In the genomic region with DNA sequence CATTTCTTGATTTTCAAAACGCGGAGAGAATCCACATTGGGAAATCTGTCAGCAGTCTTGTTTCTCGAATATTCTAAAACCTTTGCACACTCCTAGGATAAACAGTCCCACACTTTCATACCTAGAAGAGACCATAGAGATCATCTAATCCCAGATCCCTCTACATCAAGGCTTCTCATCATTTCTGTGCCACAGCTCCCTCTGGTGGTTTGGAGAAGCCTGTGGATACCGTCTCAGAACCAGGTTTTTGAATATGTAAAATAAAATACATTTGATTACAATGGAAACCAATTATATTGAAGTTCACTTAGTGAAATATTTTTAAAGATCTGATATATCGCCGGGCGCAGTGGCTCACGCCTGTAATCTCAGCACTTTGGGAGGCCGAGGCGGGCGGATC, we compare ENCODE assay signal across 8 cellular contexts.
A peak's percentile ranks its signal among the peaks of the same experiment; 100 is the strongest.
DNase-seq lines count a peak whose midpoint lies in the region; ATAC-seq and TF ChIP-seq lines count a peak whose summit lies in the region.

No MANE protein-coding gene starts in this region.

- H4K20me1 ChIP-seq in PC-9 (ENCODE audit: insufficient read depth), result no peaks in the 10 kb centered on the region

- no peaks in the 10 kb centered on the region for H3K27me3 ChIP-seq in cardiac muscle cell
- H3K27me3 ChIP-seq in PC-9 (ENCODE audit: insufficient read depth, low read depth), result no peaks in the 10 kb centered on the region
- H3K27me3 ChIP-seq in esophagus squamous epithelium, result no peaks in the 10 kb centered on the region
- no peaks in the 10 kb centered on the region for H3K27me3 ChIP-seq in effector memory CD4-positive, alpha-beta T cell (replicated peaks; ENCODE audit: control insufficient read depth, insufficient read depth, low read length, poor library complexity, severe bottlenecking)

- no peaks in the 10 kb centered on the region for H3K79me2 ChIP-seq in PC-9 (ENCODE audit: low read depth)

- TF ChIP-seq CTCF in cardiac muscle cell (IDR thresholded peaks at IDR 0.05; ENCODE audit: low read depth, low read length) (peak; percentile 63), PC-9 (conservative IDR thresholded peaks at IDR 0.05) (peak; percentile 70), esophagus squamous epithelium (IDR thresholded peaks at IDR 0.05) (peak; percentile 18 to 70 (median 36))

- no peak for TF ChIP-seq POLR2A in esophagus squamous epithelium (IDR thresholded peaks at IDR 0.05)

- DNase-seq in cardiac muscle cell (ENCODE audit: low read depth in 1 of 2, low spot score in 1 of 2), result peak; percentile 17 to 64
- no peak for DNase-seq in cardiac septum (ENCODE audit: low spot score)
- DNase-seq in PC-9, result peak in 1 of 2 experiments; percentile 6
- DNase-seq in esophagus squamous epithelium (lab: John Stamatoyannopoulos, UW), result no peak
- DNase-seq in stimulated activated naive CD8-positive, alpha-beta T cell treated with anti-CD3 and anti-CD28 coated beads, Interleukin-15, Interleukin-2, amounts not matched to agents 100 U/mL and 50 U/mL, for 24 hours, result peak; percentile 23
- no peak for DNase-seq in effector CD4-positive, alpha-beta T cell
- DNase-seq in H4 (ENCODE audit: low spot score), result no peak
- no peak for DNase-seq in effector memory CD4-positive, alpha-beta T cell

- no peak overlapping the region for H3K4me2 ChIP-seq in PC-9

- H3K4me1 ChIP-seq in cardiac muscle cell (ENCODE audit: low read depth) (no peaks in the 10 kb centered on the region), PC-9 (replicated peaks; ENCODE audit: insufficient read depth) (no peaks in the 10 kb centered on the region), esophagus squamous epithelium (no peaks in the 10 kb centered on the region)
- H3K4me1 ChIP-seq in effector memory CD4-positive, alpha-beta T cell (ENCODE audit: control insufficient read depth, insufficient read depth, low read length, poor library complexity, severe bottlenecking), result no peaks in the 10 kb centered on the region

- WGBS in esophagus squamous epithelium, 2 donors, result 91 to 94% methylated on average over 11 of the region's 11 CpGs

- H3K9me3 ChIP-seq in cardiac muscle cell (ENCODE audit: low read depth), result no peaks in the 10 kb centered on the region
- no peaks in the 10 kb centered on the region for H3K9me3 ChIP-seq in PC-9 (ENCODE audit: insufficient read depth, low read depth)
- H3K9me3 ChIP-seq in esophagus squamous epithelium, result no peaks in the 10 kb centered on the region
- no peaks in the 10 kb centered on the region for H3K9me3 ChIP-seq in effector memory CD4-positive, alpha-beta T cell (ENCODE audit: control insufficient read depth, low read length)

- no peaks in the 10 kb centered on the region for H3K9me2 ChIP-seq in PC-9 (ENCODE audit: insufficient read depth)

- no peak overlapping the region for H2AFZ ChIP-seq in PC-9

- CTCF ChIA-PET in PC-9 (lab: Charles Lee), result no interaction called here

- H3K4me3 ChIP-seq in cardiac muscle cell (no peak overlapping the region), PC-9 (no peak overlapping the region), esophagus squamous epithelium (no peak overlapping the region)
- no peak overlapping the region for H3K4me3 ChIP-seq in effector memory CD4-positive, alpha-beta T cell (ENCODE audit: insufficient read depth, low read depth, low read length, poor library complexity, severe bottlenecking)

- POLR2A ChIA-PET in PC-9 (lab: Charles Lee; ENCODE audit: unreplicated experiment), result no interaction called here

- no peak overlapping the region for H3K27ac ChIP-seq in cardiac muscle cell
- H3K27ac ChIP-seq in PC-9, result no peak overlapping the region
- H3K27ac ChIP-seq in esophagus squamous epithelium, result no peak overlapping the region
- H3K27ac ChIP-seq in effector memory CD4-positive, alpha-beta T cell (ENCODE audit: insufficient read depth, low read length, poor library complexity, severe bottlenecking), result no peak overlapping the region

- H3F3A ChIP-seq in PC-9 (ENCODE audit: insufficient read depth, low read depth), result no peaks in the 10 kb centered on the region

- no peak for ATAC-seq in stimulated activated naive CD8-positive, alpha-beta T cell treated with anti-CD3 and anti-CD28 coated beads, Interleukin-15, Interleukin-2, amounts not matched to agents 100 U/mL and 50 U/mL, for 24 hours

- BruUV-seq in PC-9 (replicated peaks; lab: Mats Ljungman, UMichigan), result no TSS peak

- intact Hi-C loops in cardiac septum (cut with DNase I) (no loop called here), PC-9 (cut with micrococcal nuclease; ENCODE audit: unreplicated experiment) (loop anchor here (2.0 kb wide), 1 partner anchor 459 kb away; no protein-coding TSS in a partner anchor), esophagus squamous epithelium (cut with DNase I) (no loop called here)

- H3K36me3 ChIP-seq in cardiac muscle cell (no peaks in the 10 kb centered on the region), PC-9 (ENCODE audit: low read depth) (no peaks in the 10 kb centered on the region), esophagus squamous epithelium (no peaks in the 10 kb centered on the region)
- H3K36me3 ChIP-seq in effector memory CD4-positive, alpha-beta T cell (ENCODE audit: control insufficient read depth, insufficient read depth, low read length), result no peaks in the 10 kb centered on the region

Comparison
In these comparisons a context has a peak if more than half of its experiments do, and no peak if none do; other contexts are left out.
1. DNase-seq: peak in cardiac muscle cell (2 of 2) and stimulated activated naive CD8-positive, alpha-beta T cell treated with anti-CD3 and anti-CD28 coated beads, Interleukin-15, Interleukin-2, amounts not matched to agents 100 U/mL and 50 U/mL, for 24 hours (single experiment); none in cardiac septum (single experiment), esophagus squamous epithelium (single experiment), effector CD4-positive, alpha-beta T cell (single experiment), H4 (single experiment) and effector memory CD4-positive, alpha-beta T cell (0 of 3).
2. Peak in every context shown above with its lines, with median percentiles within 50 percentile points of each other: CTCF ChIP-seq.